In genomic region chr16:15701975-15702970, GRCh38 we compare ENCODE assay signal across 15 cellular contexts. TPM values are rescaled to one million over a fixed set of nuclear protein-coding genes. Genes with fewer than 3 reads are reported as not detected.
DNase-seq lines count a peak whose midpoint lies in the region; ATAC-seq and TF ChIP-seq lines count a peak whose summit lies in the region.
"Had no signal": no experiment of that assay in that cellular context is flagged by ENCODE, and none has a peak within 500 bp of the region (broad histone marks: within the 10 kb centered on the region; RNA-seq: fewer than 3 reads in every experiment).

No MANE protein-coding gene starts in this region.

- peaks cover 0 to 87% of the 10 kb centered on the region in 2 donors for H3K36me3 ChIP-seq in gastroesophageal sphincter
- peaks cover 39 to 48% of the 10 kb centered on the region in 2 donors for H3K36me3 ChIP-seq in stomach smooth muscle (ENCODE audit: control insufficient read depth in 2 of 2, insufficient read depth in 2 of 2, low read length in 2 of 2)

- peak; percentile 11 for ATAC-seq in gastroesophageal sphincter
- ATAC-seq in left cardiac atrium: no peak
- ATAC-seq: left ventricle myocardium superior had no signal

- TF ChIP-seq CTCF in gastroesophageal sphincter (IDR thresholded peaks at IDR 0.05): no peak

- H3K27me3 ChIP-seq in gastroesophageal sphincter: no peaks in the 10 kb centered on the region
- H3K27me3 ChIP-seq in stomach smooth muscle (ENCODE audit: control insufficient read depth in 1 of 2, insufficient read depth in 2 of 2, low read length in 2 of 2): no peaks in the 10 kb centered on the region

- H3K27ac ChIP-seq in gastroesophageal sphincter: peak overlapping the region; percentile 32 to 77 (median 72)
- H3K27ac ChIP-seq in stomach smooth muscle (ENCODE audit: low read length): peak overlapping the region; percentile 64
- H3K27ac ChIP-seq: KMS-11 had no signal

- intact Hi-C loops in activated naive CD4-positive, alpha-beta T cell treated with anti-CD3 and anti-CD28 coated beads for 36 hours (cut with micrococcal nuclease): loop anchor here (10.0 kb wide), 1 partner anchor 53 kb away; no protein-coding TSS in a partner anchor
- intact Hi-C loops in left cardiac atrium (cut with DNase I): loop anchor here in 1 of 2 donors (10.0 kb wide), 1 partner anchor 277 kb away; no protein-coding TSS in a partner anchor

- no peak for DNase-seq in activated naive CD4-positive, alpha-beta T cell treated with anti-CD3 and anti-CD28 coated beads for 36 hours
- DNase-seq in activated naive CD4-positive, alpha-beta T cell treated with anti-CD3 and anti-CD28 coated beads, Interleukin-2, amount 50 U/mL, for 16 hours: no peak
- DNase-seq in activated naive CD8-positive, alpha-beta T cell treated with anti-CD3 and anti-CD28 coated beads for 36 hours: no peak
- no peak for DNase-seq in NCI-H226
- no peak for DNase-seq in cerebellar nuclear complex (lab: John Stamatoyannopoulos, UW)
- DNase-seq in left cardiac atrium: no peak
- DNase-seq: activated CD4-positive, CD25-positive, alpha-beta regulatory T cell; activated effector memory CD4-positive, alpha-beta T cell treated with Interleukin-2 at 50 U/mL for 16 hours; DND-41; left ventricle myocardium superior; NCI-H2029; NK-92 treated with Interleukin-12 subunit alpha and Interleukin-12 subunit beta, amount 100 ng/mL, for 24 hours had no signal

- H3K36me3 Mint-ChIP-seq in activated naive CD4-positive, alpha-beta T cell treated with anti-CD3 and anti-CD28 coated beads for 36 hours (ENCODE audit: low read depth): peaks cover 23% of the 10 kb centered on the region
- peaks cover 8% of the 10 kb centered on the region for H3K36me3 Mint-ChIP-seq in activated naive CD8-positive, alpha-beta T cell treated with anti-CD3 and anti-CD28 coated beads for 36 hours

- CTCF ChIA-PET in activated naive CD4-positive, alpha-beta T cell treated with anti-CD3 and anti-CD28 coated beads for 36 hours (lab: Charles Lee): no interaction called here

- H3K4me3 Mint-ChIP-seq in activated naive CD4-positive, alpha-beta T cell treated with anti-CD3 and anti-CD28 coated beads for 36 hours: no peak overlapping the region
- no peak overlapping the region for H3K4me3 Mint-ChIP-seq in activated naive CD8-positive, alpha-beta T cell treated with anti-CD3 and anti-CD28 coated beads for 36 hours

- H3K9ac ChIP-seq in stomach smooth muscle (ENCODE audit: low read length in 2 of 2): no peak overlapping the region
- H3K9ac ChIP-seq: KMS-11 had no signal

- no peak for TF ChIP-seq POLR2A in gastroesophageal sphincter (IDR thresholded peaks at IDR 0.05)

- WGBS in gastroesophageal sphincter (ENCODE audit: low coverage in 1 of 2), 2 donors: 33 to 44% methylated on average over 7 to 9 of the region's 11 CpGs

- no peak for TF ChIP-seq EP300 in gastroesophageal sphincter (IDR thresholded peaks at IDR 0.05)

- no peaks in the 10 kb centered on the region for H3K27me3 Mint-ChIP-seq in activated naive CD4-positive, alpha-beta T cell treated with anti-CD3 and anti-CD28 coated beads for 36 hours (ENCODE audit: low read depth)
- no peaks in the 10 kb centered on the region for H3K27me3 Mint-ChIP-seq in activated naive CD8-positive, alpha-beta T cell treated with anti-CD3 and anti-CD28 coated beads for 36 hours

- no peaks in the 10 kb centered on the region for H3K9me3 Mint-ChIP-seq in activated naive CD4-positive, alpha-beta T cell treated with anti-CD3 and anti-CD28 coated beads for 36 hours
- H3K9me3 Mint-ChIP-seq in activated naive CD8-positive, alpha-beta T cell treated with anti-CD3 and anti-CD28 coated beads for 36 hours: no peaks in the 10 kb centered on the region

- H3K4me1 ChIP-seq in gastroesophageal sphincter (peaks cover 0 to 22% (median 0%) of the 10 kb centered on the region in 3 donors), stomach smooth muscle (ENCODE audit: control insufficient read depth, insufficient read depth, low read length) (peaks cover 3% of the 10 kb centered on the region)

- H3K27ac Mint-ChIP-seq in activated naive CD4-positive, alpha-beta T cell treated with anti-CD3 and anti-CD28 coated beads for 36 hours: peak overlapping the region; percentile 73
- peak overlapping the region; percentile 74 for H3K27ac Mint-ChIP-seq in activated naive CD8-positive, alpha-beta T cell treated with anti-CD3 and anti-CD28 coated beads for 36 hours

- H3K9me3 ChIP-seq in gastroesophageal sphincter (no peaks in the 10 kb centered on the region), stomach smooth muscle (ENCODE audit: control insufficient read depth in 2 of 2, low read length in 2 of 2) (no peaks in the 10 kb centered on the region)

- H3K4me1 Mint-ChIP-seq in activated naive CD4-positive, alpha-beta T cell treated with anti-CD3 and anti-CD28 coated beads for 36 hours (ENCODE audit: low read depth): peaks cover 13% of the 10 kb centered on the region
- H3K4me1 Mint-ChIP-seq in activated naive CD8-positive, alpha-beta T cell treated with anti-CD3 and anti-CD28 coated beads for 36 hours: peaks cover 20% of the 10 kb centered on the region

- no peak overlapping the region for H3K4me3 ChIP-seq in gastroesophageal sphincter
- no peak overlapping the region for H3K4me3 ChIP-seq in stomach smooth muscle (ENCODE audit: low read length in 2 of 2)

RNA-seq across cellular contexts. Expression of gene NDE1, which starts 52.2 kb away (rescaled TPM):
- total RNA-seq in activated naive CD4-positive, alpha-beta T cell treated with anti-CD3 and anti-CD28 coated beads for 36 hours: 100 to 1,000 TPM; 150 to 161 TPM
- total RNA-seq in activated naive CD8-positive, alpha-beta T cell treated with anti-CD3 and anti-CD28 coated beads for 36 hours: 100 to 1,000 TPM; 115 to 117 TPM
- total RNA-seq in gastroesophageal sphincter (100 to 1,000 TPM in 1 of 4 donors, 10 to 100 TPM in 3; 34.9 to 123 (median 62.3) TPM), left cardiac atrium (10 to 100 TPM; 17.8 to 19.8 TPM)

RNA-seq across cellular contexts. Expression of gene MARF1, which starts 59.3 kb away (rescaled TPM):
- total RNA-seq in activated naive CD4-positive, alpha-beta T cell treated with anti-CD3 and anti-CD28 coated beads for 36 hours: 10 to 100 TPM; 72.6 to 80.2 TPM
- 10 to 100 TPM; 51.0 to 52.1 TPM for total RNA-seq in activated naive CD8-positive, alpha-beta T cell treated with anti-CD3 and anti-CD28 coated beads for 36 hours
- total RNA-seq in gastroesophageal sphincter (10 to 100 TPM; 38.2 to 67.7 (median 53.3) TPM), left cardiac atrium (10 to 100 TPM; 39.5 to 50.9 TPM)
